In genomic region chr1:87588445-87588844, GRCh38 we compare ENCODE assay signal across 9 cellular contexts.
A peak's percentile ranks its signal among the peaks of the same experiment; 100 is the strongest.
DNase-seq lines count a peak whose midpoint lies in the region; ATAC-seq, FAIRE-seq and TF ChIP-seq lines count a peak whose summit lies in the region.
"Had no signal": no experiment of that assay in that cellular context is flagged by ENCODE, and none has a peak within 500 bp of the region (broad histone marks: within the 10 kb centered on the region; RNA-seq: fewer than 3 reads in every experiment).

No MANE protein-coding gene starts in this region.

- WGBS in body of pancreas, 2 donors: 44 to 52% methylated on average over 4 of the region's 4 CpGs

- no peak overlapping the region for H3K4me3 ChIP-seq in body of pancreas

- FAIRE-seq in D721Med (lab: Jason Lieb, UNC): no peak

- H3K27me3 ChIP-seq in body of pancreas: no peaks in the 10 kb centered on the region

- no peak for TF ChIP-seq POLR2A in GM18505 (IDR thresholded peaks at IDR 0.05; ENCODE audit: borderline replicate concordance, extremely low read depth, insufficient read depth, insufficient read length)
- no peak for TF ChIP-seq POLR2A in body of pancreas (IDR thresholded peaks at IDR 0.05)

- no peak for TF ChIP-seq CTCF in D721Med (IDR thresholded peaks at IDR 0.05; ENCODE audit: insufficient read depth, missing control alignments)
- no peak for TF ChIP-seq CTCF in body of pancreas (IDR thresholded peaks at IDR 0.05)

- H3K27ac ChIP-seq in body of pancreas: no peak overlapping the region
- H3K27ac ChIP-seq: C4-2B had no signal

- H3K9me3 ChIP-seq in body of pancreas: no peaks in the 10 kb centered on the region

- H3K36me3 ChIP-seq in body of pancreas (replicated peaks in 1 of 2; ENCODE audit: insufficient read depth in 1 of 2, low read depth in 2 of 2): no peaks in the 10 kb centered on the region

- no peaks in the 10 kb centered on the region for H3K4me1 ChIP-seq in body of pancreas

- intact Hi-C loops in body of pancreas (cut with DNase I): no loop called here

- DNase-seq in OCI-M1 (lab: John Stamatoyannopoulos, UW) (peak; percentile 6), NCI-H2227 treated with DMSO at 0.1 percent for 48 hours (lab: John Stamatoyannopoulos, UW) (no peak), D721Med (ENCODE audit: insufficient read length, low spot score) (no peak), body of pancreas (no peak), OCI-M2 (lab: John Stamatoyannopoulos, UW; ENCODE audit: unreplicated experiment) (no peak)

- ATAC-seq in GM18505 (IDR thresholded peaks at IDR 0.05; ENCODE audit: unreplicated experiment): peak; percentile 59
- ATAC-seq in GM21367 (IDR thresholded peaks at IDR 0.05; ENCODE audit: unreplicated experiment): peak; percentile 74
- ATAC-seq in HG03066 (IDR thresholded peaks at IDR 0.05; ENCODE audit: low read depth, unreplicated experiment): peak; percentile 75
- no peak for ATAC-seq in body of pancreas
